Comparison of ENCODE assay signal across 27 cellular contexts in genomic region chr9:130891699-130892502, GRCh38. TPM values are rescaled to one million over a fixed set of nuclear protein-coding genes. Genes with fewer than 3 reads are reported as not detected.
DNase-seq lines count a peak whose midpoint lies in the region; TF ChIP-seq lines count a peak whose summit lies in the region.
"Had no signal": no experiment of that assay in that cellular context is flagged by ENCODE, and none has a peak within 500 bp of the region (broad histone marks: within the 10 kb centered on the region; RNA-seq: fewer than 3 reads in every experiment).

No MANE protein-coding gene starts in this region.

- no peak overlapping the region for H3K4me3 Mint-ChIP-seq in H9
- H3K4me3 Mint-ChIP-seq: HFFc6, IgD-negative memory B cell, natural killer cell had no signal

- no peak overlapping the region for H2AK5ac ChIP-seq in H9 (ENCODE audit: insufficient read length, low read length)

- H4K8ac ChIP-seq in H9 (replicated peaks; ENCODE audit: insufficient read length, low read depth, low read length), result no peak overlapping the region

- H2BK5ac ChIP-seq in H9 (ENCODE audit: insufficient read length, low read length), result no peak overlapping the region

- no peak overlapping the region for H3T11ph ChIP-seq in H9 (ENCODE audit: low read length)

- peaks cover 7 to 42% (median 18%) of the 10 kb centered on the region in 3 experiments for H3K36me3 Mint-ChIP-seq in H9 (ENCODE audit: insufficient read depth in 1 of 3, low read depth in 3 of 3)

- no peak overlapping the region for H2BK12ac ChIP-seq in H9 (ENCODE audit: insufficient read length, low read depth, low read length)

- no peak overlapping the region for H3K56ac ChIP-seq in H9 (ENCODE audit: insufficient read length, low read depth, low read length)

- H3K9me3 ChIP-seq in NT2/D1 (ENCODE audit: insufficient read depth, low read length) (no peaks in the 10 kb centered on the region), spleen (no peaks in the 10 kb centered on the region), H9 (ENCODE audit: control insufficient read depth, low read depth, low read length) (no peaks in the 10 kb centered on the region)
- H3K9me3 ChIP-seq: esophagus muscularis mucosa, vagina had no signal

- H3K4me1 ChIP-seq in NT2/D1 (ENCODE audit: insufficient read depth, insufficient read length), result peaks cover 4% of the 10 kb centered on the region
- peaks cover 0 to 21% (median 10%) of the 10 kb centered on the region in 6 donors for H3K4me1 ChIP-seq in spleen
- H3K4me1 ChIP-seq in H9 (ENCODE audit: insufficient read depth, low read length), result no peaks in the 10 kb centered on the region

- no peak overlapping the region for H4K5ac ChIP-seq in H9 (ENCODE audit: insufficient read length, low read depth, low read length)

- no peak for TF ChIP-seq POLR2A in spleen (IDR thresholded peaks at IDR 0.05)

- peaks cover 69% of the 10 kb centered on the region for H3K36me3 ChIP-seq in NT2/D1 (ENCODE audit: insufficient read depth, insufficient read length, low read length)
- H3K36me3 ChIP-seq in spleen, result peaks cover 0 to 66% (median 30%) of the 10 kb centered on the region in 6 donors

- H3K14ac ChIP-seq in H9 (ENCODE audit: insufficient read depth, low read length), result no peak overlapping the region

- no peak overlapping the region for H3K27ac ChIP-seq in spleen
- H3K27ac ChIP-seq in H9 (ENCODE audit: insufficient read length, low read depth, low read length), result no peak overlapping the region
- H3K27ac ChIP-seq: C4-2B, esophagus muscularis mucosa, vagina had no signal

- H4K20me1 ChIP-seq in H9 (ENCODE audit: control insufficient read depth, insufficient read depth, insufficient read length), result no peaks in the 10 kb centered on the region

- H2BK15ac ChIP-seq in H9 (ENCODE audit: low read depth, low read length), result no peak overlapping the region

- no peak overlapping the region for H2AFZ ChIP-seq in H9 (ENCODE audit: low read length)

- no peak overlapping the region for H3K18ac ChIP-seq in H9 (ENCODE audit: insufficient read length, low read depth, low read length)

- no peak overlapping the region for H4K91ac ChIP-seq in H9 (ENCODE audit: insufficient read length, low read depth, low read length)

- no peak overlapping the region for H3K4ac ChIP-seq in H9 (ENCODE audit: low read depth, low read length)

- intact Hi-C loops in spleen (cut with DNase I; ENCODE audit: low total_unique reads), result no loop called here

- H3K27ac Mint-ChIP-seq in H9, result peak overlapping the region in 1 of 3 experiments; percentile 49; a peak in 1 of 7 replicates
- H3K27ac Mint-ChIP-seq: HFFc6, IgD-negative memory B cell, natural killer cell had no signal

- no peaks in the 10 kb centered on the region for H3K79me2 ChIP-seq in H9 (ENCODE audit: insufficient read depth, low read length)

- peaks cover 2 to 9% of the 10 kb centered on the region in 2 experiments; a peak in 1 of 4 replicates for H3K4me1 Mint-ChIP-seq in H9
- H3K4me1 Mint-ChIP-seq: IgD-negative memory B cell, natural killer cell had no signal

- no peak overlapping the region for H2BK20ac ChIP-seq in H9 (ENCODE audit: low read depth, low read length, poor library complexity, severe bottlenecking)

- peak overlapping the region; percentile 17 for H3K9ac ChIP-seq in NT2/D1 (ENCODE audit: insufficient read length, low read depth)
- H3K9ac ChIP-seq in H9 (ENCODE audit: extremely low read depth, insufficient read length, low read length), result no peak overlapping the region

- no peak overlapping the region for H2BK120ac ChIP-seq in H9 (ENCODE audit: low read depth, low read length, poor library complexity, severe bottlenecking)

- 90 to 94% (median 93%) methylated on average over 19 of the region's 19 CpGs for WGBS in spleen, 5 donors
- WGBS in H9 (ENCODE audit: extremely low coverage, insufficient read length, low lambda C conversion rate), result no CpG with 5 or more reads among the region's 19 CpGs

- H3K23me2 ChIP-seq in H9 (ENCODE audit: insufficient read length, low read depth, low read length, poor library complexity, severe bottlenecking), result no peaks in the 10 kb centered on the region

- H3K27me3 ChIP-seq in NT2/D1 (ENCODE audit: insufficient read depth, insufficient read length) (no peaks in the 10 kb centered on the region), spleen (replicated peaks in 1 of 7) (no peaks in the 10 kb centered on the region), H9 (ENCODE audit: insufficient read depth, low read length) (no peaks in the 10 kb centered on the region)
- H3K27me3 ChIP-seq: esophagus muscularis mucosa, vagina had no signal

- no peaks in the 10 kb centered on the region; a peak in 1 of 5 replicates for H3K9me3 Mint-ChIP-seq in H9
- H3K9me3 Mint-ChIP-seq: HFFc6, IgD-negative memory B cell, natural killer cell had no signal

- H3K23ac ChIP-seq in H9 (ENCODE audit: insufficient read length, low read depth, low read length), result no peak overlapping the region

- H3K79me1 ChIP-seq in H9 (ENCODE audit: insufficient read depth, low read depth, low read length, poor library complexity, severe bottlenecking), result no peaks in the 10 kb centered on the region

- H3K4me2 ChIP-seq in H9 (ENCODE audit: insufficient read depth, insufficient read length, low read length), result no peak overlapping the region

- no peaks in the 10 kb centered on the region; the same call in 1 of the 2 replicates for H3K27me3 Mint-ChIP-seq in H9 (ENCODE audit: low read depth)
- H3K27me3 Mint-ChIP-seq: IgD-negative memory B cell had no signal

- H3K4me3 ChIP-seq in NT2/D1 (ENCODE audit: insufficient read length, low read depth), result no peak overlapping the region
- H3K4me3 ChIP-seq in spleen, result no peak overlapping the region
- H3K4me3 ChIP-seq: esophagus muscularis mucosa, vagina had no signal

- TF ChIP-seq CTCF in spleen (IDR thresholded peaks at IDR 0.05 in 8 of 11, conservative IDR thresholded peaks at IDR 0.05 in 3 of 11) (no peak), H9 (conservative IDR thresholded peaks at IDR 0.05) (no peak)

- DNase-seq in NCI-H748 (lab: John Stamatoyannopoulos, UW; ENCODE audit: unreplicated experiment), result peak; percentile 17
- no peak for DNase-seq in NCI-H748 treated with DMSO at 0.1 percent for 48 hours (lab: John Stamatoyannopoulos, UW)
- no peak for DNase-seq in NT2/D1 (ENCODE audit: low read depth, low spot score)
- peak; percentile 28 to 34 for DNase-seq in hippocampal formation (lab: John Stamatoyannopoulos, UW)
- DNase-seq in spleen, result peak; percentile 49
- no peak for DNase-seq in NCI-H2107 (lab: John Stamatoyannopoulos, UW)
- no peak for DNase-seq in SIG-M5 (lab: John Stamatoyannopoulos, UW)
- no peak for DNase-seq in H9
- DNase-seq: activated naive CD4-positive, alpha-beta T cell treated with anti-CD3 and anti-CD28 coated beads, Interleukin-2, amount 50 U/mL, for 16 hours; activated T-cell treated with anti-CD3 and anti-CD28 coated beads, Interleukin-2, amount 50 U/mL, for 48 hours; DMS153; effector memory CD4-positive, alpha-beta T cell; HFFc6; natural killer cell; NCI-H1436 treated with DMSO at 0.1 percent for 48 hours; NK-92 treated with Interleukin-12 subunit alpha and Interleukin-12 subunit beta, amount 100 ng/mL, for 24 hours; stimulated activated CD8-positive, alpha-beta memory T cell treated with anti-CD3 and anti-CD28 coated beads, Interleukin-4, amount 100 ng/mL, for 48 hours had no signal

RNA-seq across cellular contexts. Expression of gene QRFP, which starts 4.7 kb away (rescaled TPM):
- total RNA-seq in spleen, result not detected
- polyA plus RNA-seq in spleen, result under 1 TPM in 2 of 3 donors, not detected in 1; 0.13 to 0.16 TPM
- not detected in 2 replicates for total RNA-seq in H9 (2021)
- total RNA-seq: A673; activated CD8-positive, alpha-beta memory T cell treated with anti-CD3 and anti-CD28 coated beads for 36 hours; esophagus muscularis mucosa; HFFc6; MCF 10A; natural killer cell; NCI-H460; RPMI7951; subcutaneous adipose tissue; vagina had no signal
- polyA plus RNA-seq: IgD-negative memory B cell had no signal

RNA-seq across cellular contexts. Expression of gene FIBCD1, which starts 47.1 kb away (rescaled TPM):
- total RNA-seq in spleen, result under 1 TPM in 4 of 7 donors, not detected in 3; 0.26 to 0.51 (median 0.44) TPM
- polyA plus RNA-seq in spleen, result under 1 TPM; 0.02 to 0.35 (median 0.06) TPM
- 6.2 and 7.1 TPM in 2 replicates for total RNA-seq in H9 (2021)
- total RNA-seq: activated CD8-positive, alpha-beta memory T cell treated with anti-CD3 and anti-CD28 coated beads for 36 hours; natural killer cell; vagina had no signal
- polyA plus RNA-seq: IgD-negative memory B cell had no signal

RNA-seq across cellular contexts. Expression of gene ABL1, which starts 56.8 kb away (rescaled TPM):
- total RNA-seq in spleen (10 to 100 TPM; 36.2 to 76.7 (median 55.5) TPM), H9 (2021) (79.4 and 83.6 TPM in 2 replicates)
- 10 to 100 TPM in 2 of 3 donors, 1 to 10 TPM in 1; 9.7 to 17.0 (median 11.5) TPM for polyA plus RNA-seq in spleen

Comparison
In these comparisons a context has a peak if more than half of its experiments do, and no peak if none do; other contexts are left out.
1. DNase-seq: peak in NCI-H748 (single experiment), hippocampal formation (2 of 2) and spleen (single experiment); none in NCI-H748 treated with DMSO at 0.1 percent for 48 hours (single experiment), NT2/D1 (single experiment), NCI-H2107 (single experiment), SIG-M5 (single experiment) and H9 (single experiment).